27 cellular contexts compared by ENCODE assay signal in the genomic region with DNA sequence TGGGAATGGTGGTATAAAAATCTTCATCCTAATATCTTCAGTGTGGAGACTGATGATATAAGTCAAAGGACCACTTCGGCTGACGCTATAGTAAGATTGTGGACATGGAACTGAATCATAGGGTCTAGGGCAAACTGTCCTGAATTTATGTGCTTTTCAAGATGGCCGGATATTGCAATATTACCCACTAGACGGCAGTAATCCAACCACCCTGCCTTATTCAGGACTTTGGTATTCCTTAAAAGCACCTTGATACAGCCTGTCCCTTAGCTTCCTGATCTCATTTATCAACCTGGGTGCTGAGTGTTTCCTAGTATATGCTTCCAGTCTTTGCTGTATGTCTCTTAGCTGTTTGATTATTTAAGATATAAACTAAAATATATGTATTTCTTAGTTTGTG.
DNase-seq lines count a peak whose midpoint lies in the region; TF ChIP-seq lines count a peak whose summit lies in the region.
"Had no signal": no experiment of that assay in that cellular context is flagged by ENCODE, and none has a peak within 500 bp of the region (broad histone marks: within the 10 kb centered on the region; RNA-seq: fewer than 3 reads in every experiment).

No MANE protein-coding gene starts in this region.

- H3K27me3 ChIP-seq in BE2C (no peaks in the 10 kb centered on the region), MG63 (no peaks in the 10 kb centered on the region; the same call in 1 of the 2 replicates), left ventricle myocardium inferior (ENCODE audit: low read depth) (no peaks in the 10 kb centered on the region)
- H3K27me3 ChIP-seq: BLaER1 had no signal

- H3K4me3 ChIP-seq in BE2C (ENCODE audit: low read depth, low read length) = no peak overlapping the region
- H3K4me3 ChIP-seq in LNCaP clone FGC (ENCODE audit: low read depth, low read length) = no peak overlapping the region
- H3K4me3 ChIP-seq in epithelial cell of proximal tubule (ENCODE audit: low read depth, low read length) = no peak overlapping the region
- no peak overlapping the region for H3K4me3 ChIP-seq in MG63
- no peak overlapping the region for H3K4me3 ChIP-seq in left ventricle myocardium inferior
- H3K4me3 ChIP-seq: BLaER1, GM12878, mucosa of descending colon had no signal

- H3K36me3 ChIP-seq in BE2C = no peaks in the 10 kb centered on the region
- H3K36me3 ChIP-seq in MG63 = no peaks in the 10 kb centered on the region
- no peaks in the 10 kb centered on the region for H3K36me3 ChIP-seq in left ventricle myocardium inferior
- H3K36me3 ChIP-seq: BLaER1 had no signal

- no peak for DNase-seq in BE2C
- no peak for DNase-seq in LNCaP clone FGC (ENCODE audit: low read depth)
- DNase-seq in SK-MEL-5 (ENCODE audit: low read depth, low spot score) = peak; percentile 35
- DNase-seq in epithelial cell of proximal tubule (ENCODE audit: low read depth) = no peak
- DNase-seq in MG63 = no peak
- no peak for DNase-seq in progenitor cell of endocrine pancreas (ENCODE audit: low spot score, unreplicated experiment)
- DNase-seq in dermis blood vessel endothelial cell = no peak
- DNase-seq in left ventricle myocardium inferior = no peak
- DNase-seq: activated B cell treated with CpG ODN at 0.5 μM for 24 hours; activated CD4-positive, alpha-beta T cell treated with anti-CD3 and anti-CD28 coated beads, Interleukin-2, amount 10 ng/mL, durations not matched to agents 7 days and 5 days; activated effector memory CD4-positive, alpha-beta T cell treated with anti-CD3 and anti-CD28 coated beads, Interleukin-2, amount 50 U/mL, for 16 hours; DMS153; HCEC 1CT; hippocampal formation; left cardiac atrium; MM.1S; mucosa of descending colon; natural killer cell; NCI-H1436 treated with DMSO at 0.1 percent for 48 hours; NCI-H345; NCI-H774; T1000 had no signal

- no peak overlapping the region for H3K27ac Mint-ChIP-seq in progenitor cell of endocrine pancreas
- H3K27ac Mint-ChIP-seq: activated B cell treated with CpG ODN at 0.5 μM for 24 hours; activated CD4-positive, alpha-beta T cell treated with anti-CD3 and anti-CD28 coated beads, Interleukin-2, amount 10 ng/mL, durations not matched to agents 7 days and 5 days; activated naive CD8-positive, alpha-beta T cell; natural killer cell; stimulated activated memory B cell treated with anti-CD40 and anti-IgM and Interleukin-4, amounts not matched to agents 10 μg/mL and 1 μg/mL and 100 μg/mL, for 72 hours; type B pancreatic cell had no signal

- in situ Hi-C loops in SK-MEL-5 (cut with HindIII; ENCODE audit: low pct_unique_long_range_greater_than_20kb, low sequenced_read_pairs) = no loop called here

- TF ChIP-seq CTCF in BE2C (IDR thresholded peaks at IDR 0.05; ENCODE audit: low read depth, low read length) (peak; percentile 27), LNCaP clone FGC (IDR thresholded peaks at IDR 0.05; ENCODE audit: control insufficient read depth, extremely low read depth, insufficient read depth) (peak; percentile 26; the same call in 1 of the 2 replicates), epithelial cell of proximal tubule (conservative IDR thresholded peaks at IDR 0.05; ENCODE audit: low read depth, low read length) (peak; percentile 40), progenitor cell of endocrine pancreas (IDR thresholded peaks at IDR 0.05; ENCODE audit: unreplicated experiment) (no peak), left ventricle myocardium inferior (IDR thresholded peaks at IDR 0.05; ENCODE audit: borderline replicate concordance) (no peak)

- H3K4me1 Mint-ChIP-seq in progenitor cell of endocrine pancreas (ENCODE audit: low read depth) = no peaks in the 10 kb centered on the region
- H3K4me1 Mint-ChIP-seq: activated B cell treated with CpG ODN at 0.5 μM for 24 hours; activated CD4-positive, alpha-beta T cell treated with anti-CD3 and anti-CD28 coated beads, Interleukin-2, amount 10 ng/mL, durations not matched to agents 7 days and 5 days; natural killer cell; stimulated activated memory B cell treated with anti-CD40 and anti-IgM and Interleukin-4, amounts not matched to agents 10 μg/mL and 1 μg/mL and 100 μg/mL, for 72 hours had no signal

- H3K27ac ChIP-seq in left ventricle myocardium inferior (replicated peaks) = no peak overlapping the region
- H3K27ac ChIP-seq: BLaER1 had no signal

- no peaks in the 10 kb centered on the region for H3K36me3 Mint-ChIP-seq in progenitor cell of endocrine pancreas (ENCODE audit: insufficient read depth)
- H3K36me3 Mint-ChIP-seq: activated naive CD8-positive, alpha-beta T cell; natural killer cell; stimulated activated memory B cell treated with anti-CD40 and anti-IgM and Interleukin-4, amounts not matched to agents 10 μg/mL and 1 μg/mL and 100 μg/mL, for 72 hours; type B pancreatic cell had no signal

- H3K9me3 ChIP-seq in BE2C = no peaks in the 10 kb centered on the region
- no peaks in the 10 kb centered on the region for H3K9me3 ChIP-seq in MG63
- H3K9me3 ChIP-seq in left ventricle myocardium inferior (replicated peaks) = no peaks in the 10 kb centered on the region
- H3K9me3 ChIP-seq: BLaER1, mucosa of descending colon had no signal

- intact Hi-C loops in left ventricle myocardium inferior (cut with micrococcal nuclease) = no loop called here

- no peak overlapping the region for H3K4me3 Mint-ChIP-seq in progenitor cell of endocrine pancreas (ENCODE audit: low read depth)
- H3K4me3 Mint-ChIP-seq: activated B cell treated with CpG ODN at 0.5 μM for 24 hours; activated CD4-positive, alpha-beta T cell treated with anti-CD3 and anti-CD28 coated beads, Interleukin-2, amount 10 ng/mL, durations not matched to agents 7 days and 5 days; activated naive CD8-positive, alpha-beta T cell; natural killer cell; stimulated activated memory B cell treated with anti-CD40 and anti-IgM and Interleukin-4, amounts not matched to agents 10 μg/mL and 1 μg/mL and 100 μg/mL, for 72 hours; type B pancreatic cell had no signal

- H3K4me1 ChIP-seq in BE2C (no peaks in the 10 kb centered on the region), left ventricle myocardium inferior (no peaks in the 10 kb centered on the region)
- H3K4me1 ChIP-seq: BLaER1 had no signal

- no peaks in the 10 kb centered on the region for H3K27me3 Mint-ChIP-seq in progenitor cell of endocrine pancreas
- H3K27me3 Mint-ChIP-seq: activated B cell treated with CpG ODN at 0.5 μM for 24 hours; activated CD4-positive, alpha-beta T cell treated with anti-CD3 and anti-CD28 coated beads, Interleukin-2, amount 10 ng/mL, durations not matched to agents 7 days and 5 days; stimulated activated memory B cell treated with anti-CD40 and anti-IgM and Interleukin-4, amounts not matched to agents 10 μg/mL and 1 μg/mL and 100 μg/mL, for 72 hours; type B pancreatic cell had no signal

- H3K9me3 Mint-ChIP-seq in progenitor cell of endocrine pancreas (ENCODE audit: low read depth) = no peaks in the 10 kb centered on the region
- H3K9me3 Mint-ChIP-seq: activated B cell treated with CpG ODN at 0.5 μM for 24 hours; activated CD4-positive, alpha-beta T cell treated with anti-CD3 and anti-CD28 coated beads, Interleukin-2, amount 10 ng/mL, durations not matched to agents 7 days and 5 days; stimulated activated memory B cell treated with anti-CD40 and anti-IgM and Interleukin-4, amounts not matched to agents 10 μg/mL and 1 μg/mL and 100 μg/mL, for 72 hours; type B pancreatic cell had no signal

Comparison
In these comparisons a context has a peak if more than half of its experiments do, and no peak if none do; other contexts are left out.
1. CTCF ChIP-seq: peak in BE2C (single experiment), LNCaP clone FGC (single experiment) and epithelial cell of proximal tubule (single experiment); none in progenitor cell of endocrine pancreas (single experiment) and left ventricle myocardium inferior (single experiment).